Comparison of ENCODE assay signal across 2 cellular contexts in genomic region chr11:36586543-36586942, GRCh38.
TF ChIP-seq lines count a peak whose summit lies in the region.

No MANE protein-coding gene starts in this region.

TF ChIP-seq in K562, 482 proteins besides CTCF, POLR2A, EP300 and RAD21 (continues in another document):
- TF ChIP-seq HCFC1 (IDR thresholded peaks at IDR 0.05; ENCODE audit: low read depth, low read length) (peak; percentile 80), ESRRA (IDR thresholded peaks at IDR 0.05; ENCODE audit: borderline replicate concordance, low read depth) (no peak), ZNF655 (CRISPR knock-in tag; IDR thresholded peaks at IDR 0.05) (no peak), RBM25 (IDR thresholded peaks at IDR 0.05; ENCODE audit: low read depth, low read length, severe bottlenecking) (peak; percentile 36), FOS (IDR thresholded peaks at IDR 0.05; ENCODE audit: extremely low read depth, insufficient read length) (peak; percentile 13), RAD51 (IDR thresholded peaks at IDR 0.05; ENCODE audit: borderline replicate concordance, low read depth) (peak; percentile 62), ZNF766 (CRISPR knock-in tag; conservative IDR thresholded peaks at IDR 0.05) (no peak), DIDO1 (tag; IDR thresholded peaks at IDR 0.05; ENCODE audit: low read depth) (no peak), SOX6 (IDR thresholded peaks at IDR 0.05) (no peak), TSHZ1 (CRISPR knock-in tag; IDR thresholded peaks at IDR 0.05) (no peak), RFX7 (CRISPR knock-in tag; IDR thresholded peaks at IDR 0.05) (no peak), POU5F1 (IDR thresholded peaks at IDR 0.05; ENCODE audit: borderline replicate concordance, low read depth, low read length, partially characterized antibody) (no peak), ZNF347 (CRISPR knock-in tag; IDR thresholded peaks at IDR 0.05; ENCODE audit: low read depth) (no peak), ZFPM2 (CRISPR knock-in tag; IDR thresholded peaks at IDR 0.05) (no peak), ZNF764 (CRISPR knock-in tag; IDR thresholded peaks at IDR 0.05; ENCODE audit: low read depth) (no peak), ZNF140 (CRISPR knock-in tag; IDR thresholded peaks at IDR 0.05) (no peak), KDM2B (CRISPR knock-in tag; IDR thresholded peaks at IDR 0.05) (no peak), RB1 (IDR thresholded peaks at IDR 0.05; ENCODE audit: low read depth) (no peak), USF2 (CRISPR knock-in tag; IDR thresholded peaks at IDR 0.05) (peak; percentile 88), GMEB1 (CRISPR knock-in tag; IDR thresholded peaks at IDR 0.05) (0 out of 2 replicates have a peak, but pooled peaks have one; percentile 5), SPI1 (IDR thresholded peaks at IDR 0.05; ENCODE audit: borderline replicate concordance, low read depth, low read length) (peak; percentile 39; the same call in 1 of the 2 replicates), SAP30 (IDR thresholded peaks at IDR 0.05; ENCODE audit: borderline replicate concordance, insufficient read depth, low read depth, low read length, poor library complexity, severe bottlenecking) (no peak)

TF ChIP-seq in GM23338, 12 proteins besides CTCF, POLR2A, EP300 and RAD21:
- TF ChIP-seq JUNB (IDR thresholded peaks at IDR 0.05; ENCODE audit: unreplicated experiment) (no peak), ETS1 (IDR thresholded peaks at IDR 0.05) (no peak), EZH2 (IDR thresholded peaks at IDR 0.05; ENCODE audit: low read depth, unreplicated experiment) (no peak), REST (IDR thresholded peaks at IDR 0.05; ENCODE audit: unreplicated experiment) (no peak), EZH2phosphoT487 (IDR thresholded peaks at IDR 0.05; ENCODE audit: unreplicated experiment) (no peak), STAT1 (IDR thresholded peaks at IDR 0.05; ENCODE audit: unreplicated experiment) (no peak), ZNF462 (CRISPR knock-in tag; IDR thresholded peaks at IDR 0.05) (no peak), CREB1 (CRISPR knock-in tag; IDR thresholded peaks at IDR 0.05; ENCODE audit: low read depth) (no peak), ZNF114 (CRISPR knock-in tag; IDR thresholded peaks at IDR 0.05) (no peak), POLR2AphosphoS5 (IDR thresholded peaks at IDR 0.05; ENCODE audit: low read depth) (no peak), NANOG (IDR thresholded peaks at IDR 0.05; ENCODE audit: borderline replicate concordance) (no peak), ZNF331 (CRISPR knock-in tag; IDR thresholded peaks at IDR 0.05; ENCODE audit: low read depth) (no peak)
